Comparison of ENCODE assay signal across 20 cellular contexts in genomic region chr5:3386676-3387075, GRCh38.
DNase-seq lines count a peak whose midpoint lies in the region; ATAC-seq and TF ChIP-seq lines count a peak whose summit lies in the region.
"Had no signal": no experiment of that assay in that cellular context is flagged by ENCODE, and none has a peak within 500 bp of the region (broad histone marks: within the 10 kb centered on the region; RNA-seq: fewer than 3 reads in every experiment).

No MANE protein-coding gene starts in this region.

- DNase-seq in activated CD4-positive, alpha-beta T cell treated with anti-CD3 and anti-CD28 coated beads, Interleukin-2, amount 10 ng/mL, durations not matched to agents 24 days and 14 days, result peak; percentile 37
- DNase-seq in activated CD4-positive, alpha-beta T cell treated with anti-CD3 and anti-CD28 coated beads, Interleukin-2, amount 50 U/mL, for 48 hours, result no peak
- DNase-seq in glutamatergic neuron, result no peak
- peak; percentile 2 for DNase-seq in mucosa of gallbladder (ENCODE audit: low spot score)
- peak; percentile 56 for DNase-seq in osteocyte (ENCODE audit: extremely low spot score, unreplicated experiment)
- no peak for DNase-seq in activated effector memory CD4-positive, alpha-beta T cell treated with Interleukin-2 at 50 U/mL for 16 hours
- no peak for DNase-seq in natural killer cell treated with Interleukin-12 subunit alpha and Interleukin-12 subunit beta and Interleukin-15 and Interleukin-18, amount 100 ng/mL, for 72 hours (ENCODE audit: low spot score)
- no peak for DNase-seq in foreskin melanocyte
- DNase-seq: ACHN; AML-193; BE2C; CD4-positive, alpha-beta T cell; CD8-positive, alpha-beta memory T cell; DMS 273 treated with DMSO at 0.1 percent for 48 hours; DMS79; GF-D8; GOT3; HFFc6 had no signal

- no peaks in the 10 kb centered on the region for H3K4me1 Mint-ChIP-seq in activated CD4-positive, alpha-beta T cell treated with anti-CD3 and anti-CD28 coated beads, Interleukin-2, amount 10 ng/mL, durations not matched to agents 24 days and 14 days
- peaks cover 16% of the 10 kb centered on the region for H3K4me1 Mint-ChIP-seq in glutamatergic neuron (ENCODE audit: low read depth, unreplicated experiment)
- H3K4me1 Mint-ChIP-seq in osteocyte (ENCODE audit: unreplicated experiment), result no peaks in the 10 kb centered on the region
- no peaks in the 10 kb centered on the region for H3K4me1 Mint-ChIP-seq in natural killer cell treated with Interleukin-12 subunit alpha and Interleukin-12 subunit beta and Interleukin-15 and Interleukin-18, amount 100 ng/mL, for 72 hours (ENCODE audit: low read depth in 2 of 2)
- H3K4me1 Mint-ChIP-seq: CD14-positive monocyte; CD8-positive, alpha-beta memory T cell had no signal

- intact Hi-C loops in activated CD4-positive, alpha-beta T cell treated with anti-CD3 and anti-CD28 coated beads, Interleukin-2, amount 10 ng/mL, durations not matched to agents 24 days and 14 days (cut with micrococcal nuclease), result no loop called here

- no peak for TF ChIP-seq CTCF in glutamatergic neuron (IDR thresholded peaks at IDR 0.05; ENCODE audit: partially characterized antibody, unreplicated experiment)
- no peak for TF ChIP-seq CTCF in osteocyte (IDR thresholded peaks at IDR 0.05)

- H3K27me3 Mint-ChIP-seq in activated CD4-positive, alpha-beta T cell treated with anti-CD3 and anti-CD28 coated beads, Interleukin-2, amount 10 ng/mL, durations not matched to agents 24 days and 14 days, result no peaks in the 10 kb centered on the region
- peaks cover 4% of the 10 kb centered on the region for H3K27me3 Mint-ChIP-seq in glutamatergic neuron (ENCODE audit: unreplicated experiment)
- no peaks in the 10 kb centered on the region for H3K27me3 Mint-ChIP-seq in osteocyte (ENCODE audit: unreplicated experiment)
- H3K27me3 Mint-ChIP-seq in natural killer cell treated with Interleukin-12 subunit alpha and Interleukin-12 subunit beta and Interleukin-15 and Interleukin-18, amount 100 ng/mL, for 72 hours, result no peaks in the 10 kb centered on the region
- H3K27me3 Mint-ChIP-seq: CD4-positive, alpha-beta T cell; CD8-positive, alpha-beta memory T cell had no signal

- peaks cover 16% of the 10 kb centered on the region for H3K9me3 Mint-ChIP-seq in activated CD4-positive, alpha-beta T cell treated with anti-CD3 and anti-CD28 coated beads, Interleukin-2, amount 10 ng/mL, durations not matched to agents 24 days and 14 days
- H3K9me3 Mint-ChIP-seq in glutamatergic neuron (ENCODE audit: unreplicated experiment), result peaks cover 6% of the 10 kb centered on the region
- H3K9me3 Mint-ChIP-seq in osteocyte (ENCODE audit: unreplicated experiment), result peaks cover 30% of the 10 kb centered on the region
- peaks cover 7% of the 10 kb centered on the region for H3K9me3 Mint-ChIP-seq in natural killer cell treated with Interleukin-12 subunit alpha and Interleukin-12 subunit beta and Interleukin-15 and Interleukin-18, amount 100 ng/mL, for 72 hours

- H3K36me3 Mint-ChIP-seq in activated CD4-positive, alpha-beta T cell treated with anti-CD3 and anti-CD28 coated beads, Interleukin-2, amount 10 ng/mL, durations not matched to agents 24 days and 14 days (ENCODE audit: low read depth), result no peaks in the 10 kb centered on the region
- H3K36me3 Mint-ChIP-seq in glutamatergic neuron (ENCODE audit: unreplicated experiment), result no peaks in the 10 kb centered on the region
- no peaks in the 10 kb centered on the region for H3K36me3 Mint-ChIP-seq in osteocyte (ENCODE audit: unreplicated experiment)
- peaks cover 5% of the 10 kb centered on the region for H3K36me3 Mint-ChIP-seq in natural killer cell treated with Interleukin-12 subunit alpha and Interleukin-12 subunit beta and Interleukin-15 and Interleukin-18, amount 100 ng/mL, for 72 hours
- H3K36me3 Mint-ChIP-seq: CD14-positive monocyte; CD8-positive, alpha-beta memory T cell had no signal

- H3K4me3 Mint-ChIP-seq in activated CD4-positive, alpha-beta T cell treated with anti-CD3 and anti-CD28 coated beads, Interleukin-2, amount 10 ng/mL, durations not matched to agents 24 days and 14 days, result no peak overlapping the region
- H3K4me3 Mint-ChIP-seq in glutamatergic neuron (ENCODE audit: unreplicated experiment) (peak overlapping the region; percentile 5), osteocyte (ENCODE audit: unreplicated experiment) (no peak overlapping the region)
- no peak overlapping the region for H3K4me3 Mint-ChIP-seq in natural killer cell treated with Interleukin-12 subunit alpha and Interleukin-12 subunit beta and Interleukin-15 and Interleukin-18, amount 100 ng/mL, for 72 hours
- H3K4me3 Mint-ChIP-seq: CD14-positive monocyte; CD4-positive, alpha-beta T cell; CD8-positive, alpha-beta memory T cell; HFFc6 had no signal

- no peak overlapping the region for H3K27ac Mint-ChIP-seq in activated CD4-positive, alpha-beta T cell treated with anti-CD3 and anti-CD28 coated beads, Interleukin-2, amount 10 ng/mL, durations not matched to agents 24 days and 14 days
- peak overlapping the region; percentile 68 for H3K27ac Mint-ChIP-seq in glutamatergic neuron (ENCODE audit: unreplicated experiment)
- H3K27ac Mint-ChIP-seq in osteocyte (ENCODE audit: unreplicated experiment), result no peak overlapping the region
- no peak overlapping the region for H3K27ac Mint-ChIP-seq in natural killer cell treated with Interleukin-12 subunit alpha and Interleukin-12 subunit beta and Interleukin-15 and Interleukin-18, amount 100 ng/mL, for 72 hours
- H3K27ac Mint-ChIP-seq: CD14-positive monocyte; CD4-positive, alpha-beta T cell; CD8-positive, alpha-beta memory T cell; HFFc6 had no signal

- ATAC-seq in natural killer cell treated with Interleukin-12 subunit alpha and Interleukin-12 subunit beta and Interleukin-15 and Interleukin-18, amount 100 ng/mL, for 72 hours, result no peak
- ATAC-seq: A549 had no signal

Comparison
In these comparisons a context has a peak if more than half of its experiments do, and no peak if none do; other contexts are left out.
1. DNase-seq: peak in activated CD4-positive, alpha-beta T cell treated with anti-CD3 and anti-CD28 coated beads, Interleukin-2, amount 10 ng/mL, durations not matched to agents 24 days and 14 days (single experiment), mucosa of gallbladder (single experiment) and osteocyte (single experiment); none in activated CD4-positive, alpha-beta T cell treated with anti-CD3 and anti-CD28 coated beads, Interleukin-2, amount 50 U/mL, for 48 hours (0 of 2), glutamatergic neuron (single experiment), activated effector memory CD4-positive, alpha-beta T cell treated with Interleukin-2 at 50 U/mL for 16 hours (single experiment), natural killer cell treated with Interleukin-12 subunit alpha and Interleukin-12 subunit beta and Interleukin-15 and Interleukin-18, amount 100 ng/mL, for 72 hours (single experiment) and foreskin melanocyte (single experiment).